In genomic region chr10:25890995-25891394, GRCh38 we compare ENCODE assay signal across 34 cellular contexts.
"Had no signal": no experiment of that assay in that cellular context is flagged by ENCODE, and none has a peak within 500 bp of the region (broad histone marks: within the 10 kb centered on the region; RNA-seq: fewer than 3 reads in every experiment).

No MANE protein-coding gene starts in this region.

- DNase-seq: Karpas-422, Kasumi-1, MG63, MM.1S, MV-4-11, NCI-H1048, NCI-H1092, NCI-H1092 treated with DMSO at 0.1 percent for 48 hours, NCI-H1105, NCI-H1105 treated with DMSO at 0.1 percent for 48 hours, NCI-H1417, NCI-H1417 treated with DMSO at 0.1 percent for 48 hours, NCI-H1436, NCI-H1436 treated with DMSO at 0.1 percent for 48 hours, NCI-H146, NCI-H1694, NCI-H1694 treated with DMSO at 0.1 percent for 48 hours, NCI-H187, NCI-H187 treated with DMSO at 0.1 percent for 48 hours, NCI-H1930, NCI-H2029, NCI-H2029 treated with DMSO at 0.1 percent for 48 hours, NCI-H2081, NCI-H2081 treated with DMSO at 0.1 percent for 48 hours, NCI-H2107, NCI-H2171, NCI-H2171 treated with DMSO at 0.1 percent for 48 hours, NCI-H2227 treated with DMSO at 0.1 percent for 48 hours, NCI-H226, NCI-H345, NCI-H446, NCI-H446 treated with DMSO at 0.1 percent for 48 hours, NCI-H510A, NCI-H510A treated with DMSO at 0.1 percent for 48 hours had no signal
